Comparison of ENCODE assay signal across 13 cellular contexts in genomic region chr13:48574036-48574796, GRCh38. TPM values are rescaled to one million over a fixed set of nuclear protein-coding genes. Genes with fewer than 3 reads are reported as not detected.
DNase-seq lines count a peak whose midpoint lies in the region; ATAC-seq and TF ChIP-seq lines count a peak whose summit lies in the region.
"Had no signal": no experiment of that assay in that cellular context is flagged by ENCODE, and none has a peak within 500 bp of the region (broad histone marks: within the 10 kb centered on the region; RNA-seq: fewer than 3 reads in every experiment).

No MANE protein-coding gene starts in this region.

- H3K36me3 ChIP-seq in KOPT-K1 (ENCODE audit: insufficient read depth, low read length) (no peaks in the 10 kb centered on the region), Caco-2 (ENCODE audit: control insufficient read depth, insufficient read depth, low read length) (no peaks in the 10 kb centered on the region), tibial nerve (no peaks in the 10 kb centered on the region)

- H3K9me3 ChIP-seq in KOPT-K1 (ENCODE audit: insufficient read depth, low read length, poor library complexity, severe bottlenecking) = no peaks in the 10 kb centered on the region
- no peaks in the 10 kb centered on the region for H3K9me3 ChIP-seq in Caco-2
- H3K9me3 ChIP-seq in tibial nerve = no peaks in the 10 kb centered on the region

- no TSS peak for BruUV-seq in Caco-2 (replicated peaks; lab: Mats Ljungman, UMichigan)

- H3K4me3 ChIP-seq in Caco-2 (ENCODE audit: low read depth, low read length) = no peak overlapping the region
- no peak overlapping the region for H3K4me3 ChIP-seq in tibial nerve

- CTCF ChIA-PET in Caco-2 (lab: Charles Lee) = no interaction called here

- H3K9me3 Mint-ChIP-seq in natural killer cell treated with Interleukin-12 subunit alpha and Interleukin-12 subunit beta and Interleukin-15 and Interleukin-18, amount 100 ng/mL, for 72 hours = no peaks in the 10 kb centered on the region
- no peaks in the 10 kb centered on the region for H3K9me3 Mint-ChIP-seq in Caco-2 (ENCODE audit: unreplicated experiment)
- H3K9me3 Mint-ChIP-seq: endodermal cell, immature natural killer cell had no signal

- TF ChIP-seq POLR2A in tibial nerve (IDR thresholded peaks at IDR 0.05) = no peak

- intact Hi-C loops in Caco-2 (cut with micrococcal nuclease; ENCODE audit: unreplicated experiment) = no loop called here
- intact Hi-C loops in left colon (cut with DNase I, micrococcal nuclease) = no loop called here

- DNase-seq in CD1c-positive myeloid dendritic cell (ENCODE audit: extremely low spot score) (peak; percentile 57), caudate nucleus (lab: John Stamatoyannopoulos, UW) (no peak), pons (ENCODE audit: low spot score) (no peak), Caco-2 (no peak), left colon (no peak), tibial nerve (ENCODE audit: low spot score in 2 of 2) (no peak)
- no peak for DNase-seq in natural killer cell treated with Interleukin-12 subunit alpha and Interleukin-12 subunit beta and Interleukin-15 and Interleukin-18, amount 100 ng/mL, for 72 hours (ENCODE audit: low spot score)
- DNase-seq: activated naive CD4-positive, alpha-beta T cell treated with anti-CD3 and anti-CD28 coated beads, Interleukin-2, amount 50 U/mL, for 16 hours; DMS79; endodermal cell; immature natural killer cell had no signal

- H3K27ac ChIP-seq in KOPT-K1 (ENCODE audit: low read depth, low read length, poor library complexity, severe bottlenecking) (peak overlapping the region; percentile 98), caudate nucleus (ENCODE audit: low read depth, low read length) (peak overlapping the region; percentile 0), tibial nerve (peak overlapping the region in 1 of 4 donors; percentile 10)

- no peaks in the 10 kb centered on the region for H3K27me3 Mint-ChIP-seq in natural killer cell treated with Interleukin-12 subunit alpha and Interleukin-12 subunit beta and Interleukin-15 and Interleukin-18, amount 100 ng/mL, for 72 hours
- H3K27me3 Mint-ChIP-seq in Caco-2 (ENCODE audit: insufficient read depth, unreplicated experiment) = no peaks in the 10 kb centered on the region

- H3K36me3 Mint-ChIP-seq in natural killer cell treated with Interleukin-12 subunit alpha and Interleukin-12 subunit beta and Interleukin-15 and Interleukin-18, amount 100 ng/mL, for 72 hours = no peaks in the 10 kb centered on the region
- no peaks in the 10 kb centered on the region for H3K36me3 Mint-ChIP-seq in Caco-2 (ENCODE audit: insufficient read depth, unreplicated experiment)

- ATAC-seq in natural killer cell treated with Interleukin-12 subunit alpha and Interleukin-12 subunit beta and Interleukin-15 and Interleukin-18, amount 100 ng/mL, for 72 hours = peak in 1 of 2 donors; percentile 33
- ATAC-seq in left colon = no peak
- ATAC-seq: SK-N-SH treated with all-trans-retinoic acid at 6 μM for 48 hours had no signal

- H3K27ac Mint-ChIP-seq in natural killer cell treated with Interleukin-12 subunit alpha and Interleukin-12 subunit beta and Interleukin-15 and Interleukin-18, amount 100 ng/mL, for 72 hours = peak overlapping the region; percentile 45 to 88
- H3K27ac Mint-ChIP-seq in Caco-2 (ENCODE audit: unreplicated experiment) = no peak overlapping the region
- H3K27ac Mint-ChIP-seq: endodermal cell had no signal

- peak overlapping the region; percentile 6 for H3K4me3 Mint-ChIP-seq in natural killer cell treated with Interleukin-12 subunit alpha and Interleukin-12 subunit beta and Interleukin-15 and Interleukin-18, amount 100 ng/mL, for 72 hours
- no peak overlapping the region for H3K4me3 Mint-ChIP-seq in Caco-2 (ENCODE audit: unreplicated experiment)
- H3K4me3 Mint-ChIP-seq: endodermal cell had no signal

- TF ChIP-seq CTCF in Caco-2 (IDR thresholded peaks at IDR 0.05; ENCODE audit: insufficient read depth in 1 of 2, low read depth in 1 of 2, low read length in 1 of 2, severe bottlenecking in 1 of 2, unreplicated experiment in 1 of 2) = no peak
- no peak for TF ChIP-seq CTCF in tibial nerve (IDR thresholded peaks at IDR 0.05)

- H3K27me3 ChIP-seq in Caco-2 (replicated peaks; ENCODE audit: control insufficient read depth, insufficient read depth, low read length) (no peaks in the 10 kb centered on the region), tibial nerve (no peaks in the 10 kb centered on the region)

- WGBS in tibial nerve, 2 donors = 81 to 89% methylated on average over 5 of the region's 5 CpGs

- no peak for TF ChIP-seq EP300 in tibial nerve (IDR thresholded peaks at IDR 0.05)

- POLR2A ChIA-PET in Caco-2 (lab: Charles Lee) = no interaction called here

- no peaks in the 10 kb centered on the region for H3K4me1 ChIP-seq in Caco-2
- peaks cover 0 to 47% (median 13%) of the 10 kb centered on the region in 4 donors for H3K4me1 ChIP-seq in tibial nerve

- peaks cover 48 to 56% of the 10 kb centered on the region in 2 donors for H3K4me1 Mint-ChIP-seq in natural killer cell treated with Interleukin-12 subunit alpha and Interleukin-12 subunit beta and Interleukin-15 and Interleukin-18, amount 100 ng/mL, for 72 hours (ENCODE audit: low read depth in 2 of 2)
- no peaks in the 10 kb centered on the region for H3K4me1 Mint-ChIP-seq in Caco-2 (ENCODE audit: low read depth, unreplicated experiment)

RNA-seq across cellular contexts. Expression of gene RCBTB2, which starts 41.3 kb away (rescaled TPM):
- total RNA-seq in natural killer cell treated with Interleukin-12 subunit alpha and Interleukin-12 subunit beta and Interleukin-15 and Interleukin-18, amount 100 ng/mL, for 72 hours = 10 to 100 TPM; 29.8 to 31.2 TPM
- total RNA-seq in Caco-2 (2022) (0.74 and 1.1 TPM in 2 replicates), left colon (1 to 10 TPM; 4.6 to 6.7 TPM), tibial nerve (10 to 100 TPM in 1 of 4 donors, 1 to 10 TPM in 3; 7.0 to 10.6 (median 8.5) TPM)
